In the genomic region with DNA sequence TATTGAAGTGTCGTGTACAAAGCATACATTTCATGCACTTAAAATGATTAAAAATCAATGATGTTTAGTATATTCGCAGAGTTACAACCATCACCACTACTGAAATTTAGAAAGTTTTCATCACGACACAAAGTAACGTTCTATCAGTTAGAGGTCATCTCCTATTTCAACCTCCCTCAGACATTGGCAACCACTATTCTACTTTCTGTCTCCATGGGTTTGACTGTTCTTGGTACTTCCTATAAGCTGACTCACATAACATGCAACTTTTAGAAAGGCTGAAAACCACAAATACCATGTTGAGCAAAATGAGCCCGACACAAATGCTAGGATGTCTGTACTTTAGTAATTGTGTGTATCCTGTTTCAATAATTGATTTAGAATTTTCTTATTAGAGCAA, we compare ENCODE assay signal across 14 cellular contexts. TPM values are rescaled to one million over a fixed set of nuclear protein-coding genes. Genes with fewer than 3 reads are reported as not detected.
"Had no signal": no experiment of that assay in that cellular context is flagged by ENCODE, and none has a peak within 500 bp of the region (broad histone marks: within the 10 kb centered on the region; RNA-seq: fewer than 3 reads in every experiment).

No MANE protein-coding gene starts in this region.

RNA-seq across cellular contexts. Expression of a gene that starts 7.1 kb away (rescaled TPM):
- total RNA-seq: activated CD4-positive, alpha-beta T cell treated with anti-CD3 and anti-CD28 coated beads, Interleukin-2, amount 10 ng/mL, durations not matched to agents 7 days and 5 days; bronchial epithelial cell; cerebellum; endothelial cell of umbilical vein; pulmonary artery endothelial cell; smooth muscle cell had no signal
- polyA plus RNA-seq: endothelial cell of umbilical vein, smooth muscle cell had no signal

RNA-seq across cellular contexts. Expression of a gene that starts 10.2 kb away (rescaled TPM):
- total RNA-seq: activated CD4-positive, alpha-beta T cell treated with anti-CD3 and anti-CD28 coated beads, Interleukin-2, amount 10 ng/mL, durations not matched to agents 7 days and 5 days; activated T-helper 1 cell treated with anti-CD3 and anti-CD28 coated beads, Interleukin-12 subunit alpha, Interleukin-12 subunit beta, Interleukin-2, Interleukin-4 antibody, amounts not matched to agents 30 ng/mL and 10 ng/mL and 1 ng/mL, durations not matched to agents 14 hours and 24 hours and 36 hours; bronchial epithelial cell; endothelial cell of umbilical vein; mesenteric fat pad; pulmonary artery endothelial cell; smooth muscle cell had no signal
- polyA plus RNA-seq: endothelial cell of umbilical vein, smooth muscle cell had no signal

RNA-seq across cellular contexts. Expression of a gene that starts 25.7 kb away (rescaled TPM):
- total RNA-seq: activated CD4-positive, alpha-beta T cell treated with anti-CD3 and anti-CD28 coated beads, Interleukin-2, amount 10 ng/mL, durations not matched to agents 7 days and 5 days; activated T-helper 1 cell treated with anti-CD3 and anti-CD28 coated beads, Interleukin-12 subunit alpha, Interleukin-12 subunit beta, Interleukin-2, Interleukin-4 antibody, amounts not matched to agents 30 ng/mL and 10 ng/mL and 1 ng/mL, durations not matched to agents 14 hours and 24 hours and 36 hours; bronchial epithelial cell; endothelial cell of umbilical vein; esophagus muscularis mucosa; left colon; mesenteric fat pad; pancreas; pulmonary artery endothelial cell; smooth muscle cell; subcutaneous adipose tissue; thyroid gland had no signal
- polyA plus RNA-seq: endothelial cell of umbilical vein, pancreas, smooth muscle cell had no signal

RNA-seq across cellular contexts. Expression of a gene that starts 36.5 kb away (rescaled TPM):
- total RNA-seq: activated CD4-positive, alpha-beta T cell treated with anti-CD3 and anti-CD28 coated beads, Interleukin-2, amount 10 ng/mL, durations not matched to agents 7 days and 5 days; activated T-helper 1 cell treated with anti-CD3 and anti-CD28 coated beads, Interleukin-12 subunit alpha, Interleukin-12 subunit beta, Interleukin-2, Interleukin-4 antibody, amounts not matched to agents 30 ng/mL and 10 ng/mL and 1 ng/mL, durations not matched to agents 14 hours and 24 hours and 36 hours; bronchial epithelial cell; endothelial cell of umbilical vein; mesenteric fat pad; pulmonary artery endothelial cell; smooth muscle cell had no signal
- polyA plus RNA-seq: endothelial cell of umbilical vein, heart right ventricle, pancreas, smooth muscle cell had no signal

RNA-seq across cellular contexts. Expression of a gene that starts 56.2 kb away (rescaled TPM):
- total RNA-seq: activated T-helper 1 cell treated with anti-CD3 and anti-CD28 coated beads, Interleukin-12 subunit alpha, Interleukin-12 subunit beta, Interleukin-2, Interleukin-4 antibody, amounts not matched to agents 30 ng/mL and 10 ng/mL and 1 ng/mL, durations not matched to agents 14 hours and 24 hours and 36 hours; bronchial epithelial cell; endothelial cell of umbilical vein; pulmonary artery endothelial cell; smooth muscle cell had no signal
- polyA plus RNA-seq: endothelial cell of umbilical vein, smooth muscle cell had no signal
